Comparison of ENCODE assay signal across 1 cellular context in the genomic region with DNA sequence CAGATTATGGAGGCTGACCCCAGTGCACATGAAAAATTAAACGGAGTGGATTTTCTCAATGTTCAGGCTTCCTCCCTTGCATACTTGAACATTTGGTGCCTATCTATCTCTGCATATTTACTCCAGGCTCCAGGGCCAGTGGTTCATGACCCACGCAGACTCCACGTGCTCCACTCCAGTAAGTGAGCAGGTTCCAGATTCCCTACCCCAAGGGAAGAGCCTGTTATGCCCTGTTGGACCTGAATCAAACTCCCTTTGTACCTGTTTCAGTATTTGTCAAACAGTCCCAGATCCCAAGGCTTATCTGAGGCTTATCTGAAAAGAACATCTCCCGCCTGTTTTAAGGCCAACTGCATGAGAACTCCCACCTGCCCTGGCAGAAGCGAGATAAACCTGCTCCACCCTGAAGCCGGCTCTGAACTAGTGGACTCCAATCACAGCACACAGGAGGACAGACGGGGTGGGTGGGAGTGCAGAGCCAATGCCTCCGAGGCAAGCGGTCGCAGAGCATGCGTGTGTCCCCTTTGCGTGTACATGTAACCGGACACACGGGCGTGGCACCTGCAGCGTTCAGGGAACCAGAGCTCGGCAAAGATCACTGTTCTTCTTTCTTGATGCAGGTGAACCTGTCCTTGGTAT.
TF ChIP-seq lines count a peak whose summit lies in the region.

No MANE protein-coding gene starts in this region.

TF ChIP-seq in K562, 482 proteins besides CTCF, POLR2A, EP300 and RAD21 (continued from another document):
- TF ChIP-seq, protein P1, sequence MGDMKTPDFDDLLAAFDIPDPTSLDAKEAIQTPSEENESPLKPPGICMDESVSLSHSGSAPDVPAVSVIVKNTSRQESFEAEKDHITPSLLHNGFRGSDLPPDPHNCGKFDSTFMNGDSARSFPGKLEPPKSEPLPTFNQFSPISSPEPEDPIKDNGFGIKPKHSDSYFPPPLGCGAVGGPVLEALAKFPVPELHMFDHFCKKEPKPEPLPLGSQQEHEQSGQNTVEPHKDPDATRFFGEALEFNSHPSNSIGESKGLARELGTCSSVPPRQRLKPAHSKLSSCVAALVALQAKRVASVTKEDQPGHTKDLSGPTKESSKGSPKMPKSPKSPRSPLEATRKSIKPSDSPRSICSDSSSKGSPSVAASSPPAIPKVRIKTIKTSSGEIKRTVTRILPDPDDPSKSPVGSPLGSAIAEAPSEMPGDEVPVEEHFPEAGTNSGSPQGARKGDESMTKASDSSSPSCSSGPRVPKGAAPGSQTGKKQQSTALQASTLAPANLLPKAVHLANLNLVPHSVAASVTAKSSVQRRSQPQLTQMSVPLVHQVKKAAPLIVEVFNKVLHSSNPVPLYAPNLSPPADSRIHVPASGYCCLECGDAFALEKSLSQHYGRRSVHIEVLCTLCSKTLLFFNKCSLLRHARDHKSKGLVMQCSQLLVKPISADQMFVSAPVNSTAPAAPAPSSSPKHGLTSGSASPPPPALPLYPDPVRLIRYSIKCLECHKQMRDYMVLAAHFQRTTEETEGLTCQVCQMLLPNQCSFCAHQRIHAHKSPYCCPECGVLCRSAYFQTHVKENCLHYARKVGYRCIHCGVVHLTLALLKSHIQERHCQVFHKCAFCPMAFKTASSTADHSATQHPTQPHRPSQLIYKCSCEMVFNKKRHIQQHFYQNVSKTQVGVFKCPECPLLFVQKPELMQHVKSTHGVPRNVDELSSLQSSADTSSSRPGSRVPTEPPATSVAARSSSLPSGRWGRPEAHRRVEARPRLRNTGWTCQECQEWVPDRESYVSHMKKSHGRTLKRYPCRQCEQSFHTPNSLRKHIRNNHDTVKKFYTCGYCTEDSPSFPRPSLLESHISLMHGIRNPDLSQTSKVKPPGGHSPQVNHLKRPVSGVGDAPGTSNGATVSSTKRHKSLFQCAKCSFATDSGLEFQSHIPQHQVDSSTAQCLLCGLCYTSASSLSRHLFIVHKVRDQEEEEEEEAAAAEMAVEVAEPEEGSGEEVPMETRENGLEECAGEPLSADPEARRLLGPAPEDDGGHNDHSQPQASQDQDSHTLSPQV (IDR thresholded peaks at IDR 0.05): 0 out of 2 replicates have a peak, but pooled peaks have one; percentile 20
- TF ChIP-seq, protein P2, sequence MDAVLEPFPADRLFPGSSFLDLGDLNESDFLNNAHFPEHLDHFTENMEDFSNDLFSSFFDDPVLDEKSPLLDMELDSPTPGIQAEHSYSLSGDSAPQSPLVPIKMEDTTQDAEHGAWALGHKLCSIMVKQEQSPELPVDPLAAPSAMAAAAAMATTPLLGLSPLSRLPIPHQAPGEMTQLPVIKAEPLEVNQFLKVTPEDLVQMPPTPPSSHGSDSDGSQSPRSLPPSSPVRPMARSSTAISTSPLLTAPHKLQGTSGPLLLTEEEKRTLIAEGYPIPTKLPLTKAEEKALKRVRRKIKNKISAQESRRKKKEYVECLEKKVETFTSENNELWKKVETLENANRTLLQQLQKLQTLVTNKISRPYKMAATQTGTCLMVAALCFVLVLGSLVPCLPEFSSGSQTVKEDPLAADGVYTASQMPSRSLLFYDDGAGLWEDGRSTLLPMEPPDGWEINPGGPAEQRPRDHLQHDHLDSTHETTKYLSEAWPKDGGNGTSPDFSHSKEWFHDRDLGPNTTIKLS (IDR thresholded peaks at IDR 0.05; ENCODE audit: borderline replicate concordance, low read depth): 0 out of 2 replicates have a peak, but pooled peaks have one; percentile 27
- TF ChIP-seq ZNF224 (CRISPR knock-in tag; IDR thresholded peaks at IDR 0.05): no peak
